Comparison of ENCODE assay signal across 25 cellular contexts in genomic region chr14:23536494-23536893, GRCh38. TPM values are rescaled to one million over a fixed set of nuclear protein-coding genes. Genes with fewer than 3 reads are reported as not detected.
"Had no signal": no experiment of that assay in that cellular context is flagged by ENCODE, and none has a peak within 500 bp of the region (broad histone marks: within the 10 kb centered on the region; RNA-seq: fewer than 3 reads in every experiment).

No MANE protein-coding gene starts in this region.

- H3K36me3 ChIP-seq: MG63 had no signal

- H3K9me3 Mint-ChIP-seq: activated CD4-positive, alpha-beta memory T cell treated with anti-CD3 and anti-CD28 coated beads, Interleukin-2, amount 10 ng/mL, durations not matched to agents 7 days and 5 days; activated naive CD4-positive, alpha-beta T cell treated with anti-CD3 and anti-CD28 coated beads, Interleukin-2, amount 10 ng/mL, durations not matched to agents 7 days and 5 days; activated naive CD8-positive, alpha-beta T cell treated with anti-CD3 and anti-CD28 coated beads for 36 hours; activated T-cell treated with anti-CD3 and anti-CD28 coated beads, Interleukin-2, amount 50 U/mL, for 72 hours; activated T-helper 2 cell treated with anti-CD3 and anti-CD28 coated beads, Interferon-gamma antibody, Interleukin-2, Interleukin-4, amounts not matched to agents 10 μg/mL and 5 μg/mL and 100 μg/mL, durations not matched to agents 14 hours and 24 hours and 36 hours; T-cell had no signal

- H3K27me3 Mint-ChIP-seq: activated CD4-positive, alpha-beta memory T cell treated with anti-CD3 and anti-CD28 coated beads, Interleukin-2, amount 10 ng/mL, durations not matched to agents 7 days and 5 days; activated CD4-positive, alpha-beta T cell treated with anti-CD3 and anti-CD28 coated beads for 36 hours; activated naive CD8-positive, alpha-beta T cell treated with anti-CD3 and anti-CD28 coated beads for 36 hours had no signal

- ATAC-seq: activated CD4-positive, alpha-beta T cell treated with anti-CD3 and anti-CD28 coated beads for 36 hours; activated T-cell treated with anti-CD3 and anti-CD28 coated beads, Interleukin-2, amount 50 U/mL, for 72 hours; Panc1; Right ventricle myocardium inferior; T-cell had no signal

- H3K27me3 ChIP-seq: MG63 had no signal

- H3K27ac ChIP-seq: SK-N-MC, VCaP had no signal

- DNase-seq: activated CD4-positive, alpha-beta memory T cell treated with anti-CD3 and anti-CD28 coated beads, Interleukin-2, amount 10 ng/mL, durations not matched to agents 7 days and 5 days; activated CD4-positive, alpha-beta T cell treated with anti-CD3 and anti-CD28 coated beads for 36 hours; activated CD4-positive, alpha-beta T cell treated with anti-CD3 and anti-CD28 coated beads, Interleukin-2, amount 50 U/mL, for 1 hour; activated gamma-delta T cell treated with Interleukin-2 at 50 U/mL for 16 hours; activated naive CD4-positive, alpha-beta T cell treated with anti-CD3 and anti-CD28 coated beads, Interleukin-2, amount 10 ng/mL, durations not matched to agents 7 days and 5 days; activated naive CD8-positive, alpha-beta T cell treated with anti-CD3 and anti-CD28 coated beads for 36 hours; activated T-cell treated with anti-CD3 and anti-CD28 coated beads for 4 hours; activated T-cell treated with anti-CD3 and anti-CD28 coated beads, Interleukin-2, amount 50 U/mL, for 72 hours; MG63; NCI-H1105; NCI-H1436; NCI-H187; NCI-H2081; NCI-H510A treated with DMSO at 0.1 percent for 48 hours; NCI-H69; NK-92 treated with Interleukin-12 subunit alpha and Interleukin-12 subunit beta, amount 100 ng/mL, for 24 hours; OCI-M1; RPMI8226; T-cell had no signal

- H3K4me3 ChIP-seq: MG63, SK-N-MC had no signal

- H3K4me3 Mint-ChIP-seq: activated CD4-positive, alpha-beta memory T cell treated with anti-CD3 and anti-CD28 coated beads, Interleukin-2, amount 10 ng/mL, durations not matched to agents 7 days and 5 days; activated CD4-positive, alpha-beta T cell treated with anti-CD3 and anti-CD28 coated beads for 36 hours; activated naive CD4-positive, alpha-beta T cell treated with anti-CD3 and anti-CD28 coated beads, Interleukin-2, amount 10 ng/mL, durations not matched to agents 7 days and 5 days; activated naive CD8-positive, alpha-beta T cell treated with anti-CD3 and anti-CD28 coated beads for 36 hours; activated T-cell treated with anti-CD3 and anti-CD28 coated beads, Interleukin-2, amount 50 U/mL, for 72 hours; T-cell had no signal

- H3K9me3 ChIP-seq: MG63 had no signal

- H3K36me3 Mint-ChIP-seq: activated naive CD4-positive, alpha-beta T cell treated with anti-CD3 and anti-CD28 coated beads, Interleukin-2, amount 10 ng/mL, durations not matched to agents 7 days and 5 days; activated naive CD8-positive, alpha-beta T cell treated with anti-CD3 and anti-CD28 coated beads for 36 hours; T-cell had no signal

- H3K4me1 Mint-ChIP-seq: activated CD4-positive, alpha-beta T cell treated with anti-CD3 and anti-CD28 coated beads for 36 hours; activated naive CD4-positive, alpha-beta T cell treated with anti-CD3 and anti-CD28 coated beads, Interleukin-2, amount 10 ng/mL, durations not matched to agents 7 days and 5 days; activated naive CD8-positive, alpha-beta T cell treated with anti-CD3 and anti-CD28 coated beads for 36 hours; T-cell had no signal

RNA-seq across cellular contexts. Expression of gene JPH4, which starts 42.1 kb away (rescaled TPM):
- total RNA-seq: activated CD4-positive, alpha-beta memory T cell treated with anti-CD3 and anti-CD28 coated beads, Interleukin-2, amount 10 ng/mL, durations not matched to agents 7 days and 5 days; activated CD4-positive, alpha-beta T cell treated with anti-CD3 and anti-CD28 coated beads for 36 hours; T-helper 2 cell treated with Interferon-gamma antibody and Interleukin-4, amounts not matched to agents 100 ng/mL and 5 ng/mL, for 36 hours had no signal
